Comparison of ENCODE assay signal across 12 cellular contexts in the genomic region with DNA sequence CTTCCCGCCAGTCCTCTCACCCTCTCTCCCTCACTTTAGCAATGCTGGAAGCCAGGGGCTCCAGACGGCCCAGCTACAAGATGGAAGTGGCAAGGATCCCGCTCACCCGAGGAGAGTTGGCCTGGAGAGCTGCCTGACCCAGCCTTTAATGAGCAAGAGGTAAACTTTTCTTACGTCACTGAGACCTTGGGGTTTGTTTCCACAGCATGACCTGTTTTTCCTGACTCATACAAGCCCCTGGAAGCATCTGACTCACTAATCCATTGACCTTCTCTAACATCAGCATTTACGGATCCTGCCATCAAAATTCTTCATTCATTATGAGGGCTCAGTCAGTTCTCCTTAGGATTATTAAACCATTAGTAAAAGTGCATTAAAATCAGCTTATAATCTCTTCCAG.
DNase-seq lines count a peak whose midpoint lies in the region; FAIRE-seq and TF ChIP-seq lines count a peak whose summit lies in the region.
"Had no signal": no experiment of that assay in that cellular context is flagged by ENCODE, and none has a peak within 500 bp of the region (broad histone marks: within the 10 kb centered on the region; RNA-seq: fewer than 3 reads in every experiment).

No MANE protein-coding gene starts in this region.

- no peaks in the 10 kb centered on the region for H3K27me3 ChIP-seq in brain microvascular endothelial cell (replicated peaks)
- H3K27me3 ChIP-seq: neutrophil had no signal

- peaks cover 9% of the 10 kb centered on the region for H3K4me1 Mint-ChIP-seq in progenitor cell of endocrine pancreas (ENCODE audit: low read depth)

- no peaks in the 10 kb centered on the region for H3K36me3 Mint-ChIP-seq in progenitor cell of endocrine pancreas (ENCODE audit: insufficient read depth)
- H3K36me3 Mint-ChIP-seq: CD8-positive, alpha-beta memory T cell had no signal

- no peaks in the 10 kb centered on the region for H3K9me3 ChIP-seq in kidney (ENCODE audit: control insufficient read depth in 1 of 2, low read length in 2 of 2)
- H3K9me3 ChIP-seq: neutrophil had no signal

- H3K9ac ChIP-seq in kidney (ENCODE audit: low read length in 2 of 2): no peak overlapping the region

- H3K4me3 Mint-ChIP-seq in progenitor cell of endocrine pancreas (ENCODE audit: low read depth): no peak overlapping the region
- H3K4me3 Mint-ChIP-seq: activated T-cell treated with anti-CD3 and anti-CD28 coated beads, Interleukin-2, amount 50 U/mL, for 4 hours; CD8-positive, alpha-beta memory T cell had no signal

- H3K4me1 ChIP-seq in kidney (ENCODE audit: control insufficient read depth in 1 of 2, insufficient read depth in 1 of 2, low read depth in 1 of 2, low read length in 2 of 2): peaks cover 0 to 6% of the 10 kb centered on the region in 2 donors

- DNase-seq in AG08395 (ENCODE audit: low spot score) (peak; percentile 62), LHCN-M2 (ENCODE audit: low read depth) (peak; percentile 88), brain microvascular endothelial cell (peak; percentile 95), kidney tubule cell (ENCODE audit: low spot score) (peak; percentile 95), kidney (no peak), NCI-H146 (lab: John Stamatoyannopoulos, UW) (no peak), progenitor cell of endocrine pancreas (ENCODE audit: low spot score, unreplicated experiment) (no peak), NCI-H1092 treated with DMSO at 0.1 percent for 48 hours (lab: John Stamatoyannopoulos, UW) (no peak)
- DNase-seq: activated T-cell treated with anti-CD3 and anti-CD28 coated beads, Interleukin-2, amount 50 U/mL, for 4 hours; CD8-positive, alpha-beta memory T cell; NCI-H1048 had no signal

- no peak overlapping the region for H3K27ac Mint-ChIP-seq in progenitor cell of endocrine pancreas

- in situ Hi-C loops in brain microvascular endothelial cell (cut with HindIII; ENCODE audit: low pct_ligation_motif_present, low sequenced_read_pairs): no loop called here

- no peaks in the 10 kb centered on the region for H3K9me3 Mint-ChIP-seq in progenitor cell of endocrine pancreas (ENCODE audit: low read depth)
- H3K9me3 Mint-ChIP-seq: activated T-cell treated with anti-CD3 and anti-CD28 coated beads, Interleukin-2, amount 50 U/mL, for 4 hours; CD8-positive, alpha-beta memory T cell had no signal

- TF ChIP-seq CTCF in brain microvascular endothelial cell (IDR thresholded peaks at IDR 0.05; ENCODE audit: low read depth, low read length, missing control alignments) (no peak), kidney (IDR thresholded peaks at IDR 0.05; ENCODE audit: borderline replicate concordance, extremely low read depth, insufficient read depth) (no peak), progenitor cell of endocrine pancreas (IDR thresholded peaks at IDR 0.05; ENCODE audit: unreplicated experiment) (no peak)

- no peak for FAIRE-seq in kidney (lab: Jason Lieb, UNC)

- H3K27me3 Mint-ChIP-seq in progenitor cell of endocrine pancreas: peaks cover 18% of the 10 kb centered on the region

- intact Hi-C loops in kidney (cut with DNase I): no loop called here

- no peak overlapping the region for H3K4me3 ChIP-seq in brain microvascular endothelial cell (ENCODE audit: low read depth, low read length)
- H3K4me3 ChIP-seq in kidney (ENCODE audit: low read length in 2 of 2): no peak overlapping the region

- H3K36me3 ChIP-seq in brain microvascular endothelial cell (replicated peaks) (no peaks in the 10 kb centered on the region), kidney (ENCODE audit: control insufficient read depth in 1 of 2, insufficient read depth in 2 of 2, low read length in 2 of 2) (no peaks in the 10 kb centered on the region)

- H3K27ac ChIP-seq in brain microvascular endothelial cell (peak overlapping the region; percentile 91), kidney (ENCODE audit: low read depth in 2 of 2, low read length in 2 of 2) (no peak overlapping the region)
- H3K27ac ChIP-seq: neutrophil had no signal

Comparison
In these comparisons a context has a peak if more than half of its experiments do, and no peak if none do; other contexts are left out.
1. DNase-seq: peak in AG08395 (single experiment), LHCN-M2 (single experiment), brain microvascular endothelial cell (single experiment) and kidney tubule cell (single experiment); none in kidney (single experiment), NCI-H146 (single experiment), progenitor cell of endocrine pancreas (single experiment) and NCI-H1092 treated with DMSO at 0.1 percent for 48 hours (single experiment).